ENCODE assay signal across 8 cellular contexts in genomic region chr1:21217812-21218596, GRCh38. TPM values are rescaled to one million over a fixed set of nuclear protein-coding genes. Genes with fewer than 3 reads are reported as not detected.
DNase-seq lines count a peak whose midpoint lies in the region; ATAC-seq, FAIRE-seq and TF ChIP-seq lines count a peak whose summit lies in the region.

No MANE protein-coding gene starts in this region.

- FAIRE-seq in small intestine (lab: Jason Lieb, UNC) = no peak

- H3K4me1 ChIP-seq in foreskin keratinocyte (no peaks in the 10 kb centered on the region), small intestine (ENCODE audit: control insufficient read depth in 2 of 2, insufficient read depth in 1 of 2, low read depth in 1 of 2, low read length in 1 of 2) (no peaks in the 10 kb centered on the region)

- peaks cover 15% of the 10 kb centered on the region for H3K36me3 Mint-ChIP-seq in activated CD8-positive, alpha-beta T cell treated with anti-CD3 and anti-CD28 coated beads for 36 hours (ENCODE audit: low read depth)

- 83 to 92% (median 90%) methylated on average over 20 of the region's 20 CpGs for WGBS in small intestine, 3 donors

- no peak overlapping the region for H3K4me3 ChIP-seq in small intestine (ENCODE audit: low read depth in 1 of 2, low read length in 2 of 2)

- intact Hi-C loops in activated CD8-positive, alpha-beta T cell treated with anti-CD3 and anti-CD28 coated beads for 36 hours (cut with micrococcal nuclease) = loop anchor here (2.0 kb wide), 1 partner anchor 151 kb away; no protein-coding TSS in a partner anchor

- H3K4me1 Mint-ChIP-seq in activated CD8-positive, alpha-beta T cell treated with anti-CD3 and anti-CD28 coated beads for 36 hours (ENCODE audit: low read depth) = peaks cover 2% of the 10 kb centered on the region

- no peak overlapping the region for H3K27ac Mint-ChIP-seq in activated CD8-positive, alpha-beta T cell treated with anti-CD3 and anti-CD28 coated beads for 36 hours

- no peaks in the 10 kb centered on the region for H3K9me3 ChIP-seq in small intestine (ENCODE audit: control insufficient read depth, low read depth)

- DNase-seq in COR-L47 (lab: John Stamatoyannopoulos, UW) (peak; percentile 4), KBM-7 (peak; percentile 56), foreskin keratinocyte (no peak), small intestine (peak; percentile 12), globus pallidus (ENCODE audit: low spot score) (no peak)
- DNase-seq in activated CD8-positive, alpha-beta T cell treated with anti-CD3 and anti-CD28 coated beads for 36 hours = peak; percentile 74

- POLR2A ChIA-PET in activated CD8-positive, alpha-beta T cell treated with anti-CD3 and anti-CD28 coated beads for 36 hours (lab: Charles Lee) = interaction anchor here (1.3 to 1.7 kb wide), 2 partner anchors 15 to 150 kb away, joined by 4 to 5 read pairs; no protein-coding TSS in a partner anchor

- H3K36me3 ChIP-seq in small intestine (ENCODE audit: control insufficient read depth in 2 of 2, insufficient read depth in 2 of 2, low read length in 2 of 2) = peaks cover 8 to 14% of the 10 kb centered on the region in 2 donors

- CTCF ChIA-PET in activated CD8-positive, alpha-beta T cell treated with anti-CD3 and anti-CD28 coated beads for 36 hours (lab: Charles Lee) = interaction anchor here (0.8 to 4.2 kb wide), 30 partner anchors 9 to 521 kb away, joined by 3 to 53 read pairs (median 4); no protein-coding TSS in a partner anchor

- ATAC-seq in activated CD8-positive, alpha-beta T cell treated with anti-CD3 and anti-CD28 coated beads for 36 hours = peak; percentile 64
- peak; percentile 33 for ATAC-seq in foreskin keratinocyte
- no peak for ATAC-seq in GM21447 (IDR thresholded peaks at IDR 0.05; ENCODE audit: unreplicated experiment)
- ATAC-seq in GM21723 (IDR thresholded peaks at IDR 0.05; ENCODE audit: unreplicated experiment) = no peak

- no peaks in the 10 kb centered on the region for H3K27me3 Mint-ChIP-seq in activated CD8-positive, alpha-beta T cell treated with anti-CD3 and anti-CD28 coated beads for 36 hours

- H3K4me3 Mint-ChIP-seq in activated CD8-positive, alpha-beta T cell treated with anti-CD3 and anti-CD28 coated beads for 36 hours = no peak overlapping the region

- TF ChIP-seq CTCF in activated CD8-positive, alpha-beta T cell treated with anti-CD3 and anti-CD28 coated beads for 36 hours (IDR thresholded peaks at IDR 0.05) = peak; percentile 42
- TF ChIP-seq CTCF in foreskin keratinocyte (conservative IDR thresholded peaks at IDR 0.05) = peak; percentile 58

- H3K9me3 Mint-ChIP-seq in activated CD8-positive, alpha-beta T cell treated with anti-CD3 and anti-CD28 coated beads for 36 hours = no peaks in the 10 kb centered on the region

- H3K27me3 ChIP-seq in foreskin keratinocyte = no peaks in the 10 kb centered on the region
- no peaks in the 10 kb centered on the region for H3K27me3 ChIP-seq in small intestine (ENCODE audit: control insufficient read depth in 2 of 2, insufficient read depth in 2 of 2, low read length in 2 of 2)

- in situ Hi-C loops in KBM-7 (cut with MboI; ENCODE audit: low pct_unique_long_range_greater_than_20kb, low sequenced_read_pairs) = no loop called here

- no peak overlapping the region for H3K27ac ChIP-seq in foreskin keratinocyte
- H3K27ac ChIP-seq in small intestine (ENCODE audit: low read depth in 1 of 2, low read length in 1 of 2) = no peak overlapping the region

RNA-seq across cellular contexts. Expression of gene EIF4G3, which starts 41.3 kb away (rescaled TPM):
- total RNA-seq in activated CD8-positive, alpha-beta T cell treated with anti-CD3 and anti-CD28 coated beads for 36 hours = 10 to 100 TPM; 48.2 to 48.4 TPM
- 41.3 and 42.4 TPM in 2 replicates for total RNA-seq in foreskin keratinocyte
- polyA plus RNA-seq in foreskin keratinocyte (9.2 and 12.7 TPM in 2 replicates), small intestine (10 to 100 TPM; 10.8 to 22.8 (median 17.4) TPM)

Comparison
In these comparisons a context has a peak if more than half of its experiments do, and no peak if none do; other contexts are left out.
1. DNase-seq: peak in COR-L47 (single experiment), KBM-7 (single experiment), activated CD8-positive, alpha-beta T cell treated with anti-CD3 and anti-CD28 coated beads for 36 hours (single experiment) and small intestine (single experiment); none in foreskin keratinocyte (0 of 2) and globus pallidus (single experiment).
2. ATAC-seq: peak in activated CD8-positive, alpha-beta T cell treated with anti-CD3 and anti-CD28 coated beads for 36 hours (single experiment) and foreskin keratinocyte (single experiment); none in GM21447 (single experiment) and GM21723 (single experiment).